ENCODE assay signal across 1 cellular context in the genomic region with DNA sequence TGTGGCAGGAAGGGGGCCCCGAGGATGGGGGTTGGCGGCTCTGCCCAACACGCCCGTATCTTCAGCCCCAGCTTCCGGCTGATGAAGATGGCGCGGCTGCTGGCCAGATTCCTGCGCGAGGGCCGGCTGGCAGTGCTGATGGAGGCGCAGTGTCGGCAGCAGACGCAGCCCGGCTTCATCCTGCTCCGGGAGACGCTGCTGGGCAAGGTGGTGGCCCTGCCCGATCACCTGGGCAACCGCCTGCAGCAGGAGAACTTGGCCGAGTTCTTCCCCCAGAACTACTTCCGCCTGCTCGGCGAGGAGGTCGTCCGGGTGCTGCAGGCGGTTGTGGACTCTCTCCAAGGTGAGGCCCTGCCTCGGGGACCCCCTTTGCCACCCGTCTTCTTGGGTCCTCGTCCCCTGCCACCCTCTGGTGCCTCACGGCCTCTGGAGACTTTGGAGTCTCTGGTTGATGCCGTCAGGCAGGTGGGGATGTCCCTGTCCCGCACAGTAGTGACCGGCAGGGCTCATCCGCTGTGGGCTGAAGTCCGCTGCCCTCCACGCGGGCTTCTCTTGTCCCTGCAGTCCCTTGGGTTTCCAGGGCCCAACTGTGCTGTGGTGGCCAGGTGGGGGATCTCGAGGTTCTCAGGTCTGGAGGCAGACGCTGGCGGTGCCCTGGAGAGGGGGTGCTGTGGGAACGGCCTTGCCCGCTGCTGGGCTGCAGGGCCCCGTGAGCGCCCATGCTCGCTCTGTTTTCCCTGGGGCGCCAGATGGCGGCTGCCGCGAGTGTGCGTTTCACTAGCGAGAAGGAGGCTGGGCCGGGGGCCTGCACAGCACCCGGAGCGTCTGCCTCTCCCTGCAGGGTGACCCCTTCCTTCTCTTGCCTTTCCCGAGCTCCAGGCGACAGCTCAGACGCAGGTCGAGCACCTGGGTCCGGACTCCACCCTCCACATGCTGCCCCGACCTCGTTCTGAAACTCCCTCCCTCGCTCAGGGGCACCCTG.
TF ChIP-seq lines count a peak whose summit lies in the region.

No MANE protein-coding gene starts in this region.

TF ChIP-seq in GM12878, 131 proteins besides CTCF, POLR2A, EP300 and RAD21:
- TF ChIP-seq BHLHE40 (IDR thresholded peaks at IDR 0.05; ENCODE audit: borderline replicate concordance in 1 of 2, low read depth in 2 of 2, low read length in 1 of 2) = no peak
- TF ChIP-seq POLR2AphosphoS5 (IDR thresholded peaks at IDR 0.05; ENCODE audit: low read length) = 0 out of 2 replicates have a peak, but pooled peaks have one; percentile 27
- TF ChIP-seq PAX5 (IDR thresholded peaks at IDR 0.05; ENCODE audit: borderline replicate concordance, low read depth, low read length) = no peak
